10 cellular contexts compared by ENCODE assay signal in the genomic region with DNA sequence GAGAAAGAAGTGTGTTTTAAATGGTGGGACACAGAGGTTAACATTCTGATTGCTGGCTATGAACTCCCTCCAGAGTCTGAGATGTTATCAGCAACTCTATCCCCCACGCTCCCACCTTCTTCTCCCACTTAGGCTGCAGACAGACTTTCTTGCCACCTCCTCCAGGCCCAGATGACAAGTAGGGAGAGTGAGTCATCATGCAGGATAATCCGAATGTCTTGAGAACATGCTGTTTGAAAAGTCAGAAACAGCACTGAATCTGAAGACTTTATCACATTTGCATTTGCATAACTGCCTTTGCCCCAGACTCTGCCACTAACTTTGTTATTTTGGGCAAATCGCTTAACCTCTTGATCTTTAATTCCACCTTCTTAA.
A peak's percentile ranks its signal among the peaks of the same experiment; 100 is the strongest.
DNase-seq lines count a peak whose midpoint lies in the region; ATAC-seq, FAIRE-seq and TF ChIP-seq lines count a peak whose summit lies in the region.
"Had no signal": no experiment of that assay in that cellular context is flagged by ENCODE, and none has a peak within 500 bp of the region (broad histone marks: within the 10 kb centered on the region; RNA-seq: fewer than 3 reads in every experiment).

No MANE protein-coding gene starts in this region.

- TF ChIP-seq CTCF in LNCAP (IDR thresholded peaks at IDR 0.05) (0 out of 2 replicates have a peak, but pooled peaks have one; percentile 20), K562 (IDR thresholded peaks at IDR 0.05 in 2 of 3, conservative IDR thresholded peaks at IDR 0.05 in 1 of 3; ENCODE audit: insufficient read depth in 2 of 3, low read depth in 1 of 3, low read length in 3 of 3) (no peak), GM10248 (IDR thresholded peaks at IDR 0.05; ENCODE audit: control extremely low read depth, extremely low read depth, low read depth, missing control alignments) (no peak)

- intact Hi-C loops in K562 (cut with micrococcal nuclease) = loop anchor here (1.0 to 10.0 kb wide), 3 partner anchors 211 to 601 kb away; a partner anchor contains a TSS

- H3K4me3 ChIP-seq in K562 = no peak overlapping the region
- H3K4me3 ChIP-seq: PC-9 had no signal

- no peaks in the 10 kb centered on the region for H4K20me1 ChIP-seq in K562 (replicated peaks; ENCODE audit: control insufficient read depth, insufficient read depth, low read length)

- no peak overlapping the region for H2AFZ ChIP-seq in K562 (ENCODE audit: low read depth, low read length)
- H2AFZ ChIP-seq: PC-9 had no signal

- ATAC-seq in K562 = no peak
- ATAC-seq in GM19463 (IDR thresholded peaks at IDR 0.05; ENCODE audit: unreplicated experiment) = no peak

- POLR2A ChIA-PET in K562 (lab: Yijun Ruan, JAX) (interaction anchor here (0.8 to 1.4 kb wide), 2 partner anchors 134 to 329 kb away, joined by 3 read pairs; no protein-coding TSS in a partner anchor), GM10248 (lab: Yijun Ruan, JAX) (no interaction called here)

- H3K27ac ChIP-seq in K562 (ENCODE audit: extremely low read depth, low read depth, low read length) = no peak overlapping the region
- H3K27ac ChIP-seq: PC-9 had no signal

- no peaks in the 10 kb centered on the region for H3K9me1 ChIP-seq in K562 (ENCODE audit: control insufficient read depth, insufficient read depth, low read length)

- H3K36me3 ChIP-seq in K562 (ENCODE audit: control insufficient read depth, insufficient read depth, low read length) = no peaks in the 10 kb centered on the region

- TF ChIP-seq RAD21 in K562 (CRISPR knock-in tag; conservative IDR thresholded peaks at IDR 0.05 in 1 of 2, IDR thresholded peaks at IDR 0.05 in 1 of 2) = no peak

- DNase-seq in AG08395 (ENCODE audit: low spot score) (peak; percentile 56), K562 (ENCODE audit: extremely low read depth in 1 of 4, low spot score in 3 of 4) (peak; percentile 20 to 47 (median 30)), iris pigment epithelial cell (ENCODE audit: low read depth) (peak; percentile 84), GM10248 (ENCODE audit: extremely low spot score) (no peak)
- no peak for DNase-seq in stimulated activated CD4-positive, alpha-beta T cell treated with anti-CD3 and anti-CD28 coated beads, Interleukin-15, amount 100 ng/mL, for 24 hours
- DNase-seq in activated CD4-positive, alpha-beta T cell treated with anti-CD3 and anti-CD28 coated beads for 4 hours = no peak
- DNase-seq: NCI-H2107 had no signal

- in situ Hi-C loops in K562 (cut with MboI) = no loop called here

- WGBS in K562 (ENCODE audit: insufficient coverage, low coverage, missing lambda C conversion rate) = 0% methylated on average over 3 of the region's 3 CpGs

- H3K27me3 ChIP-seq in K562 (ENCODE audit: control insufficient read depth in 2 of 2, insufficient read depth in 2 of 2, low read length in 2 of 2) = peaks cover 2 to 7% of the 10 kb centered on the region in 2 experiments; a peak in 3 of 5 replicates

- H3K4me1 ChIP-seq in K562 (replicated peaks in 1 of 2; ENCODE audit: control insufficient read depth in 2 of 2, insufficient read depth in 2 of 2, low read length in 2 of 2) = no peaks in the 10 kb centered on the region; a peak in 1 of 5 replicates

- no TSS peak for BruUV-seq in K562 (replicated peaks; lab: Mats Ljungman, UMichigan)

- CTCF ChIA-PET in K562 (lab: Yijun Ruan, JAX; ENCODE audit: low intra/inter-chr PET ratio) = interaction anchor here (0.6 to 3.2 kb wide), 2 partner anchors 262 to 329 kb away, joined by 3 to 32 read pairs; a partner anchor contains a TSS
- CTCF ChIA-PET in GM10248 (lab: Yijun Ruan, JAX) = interaction anchor here (0.7 to 4.5 kb wide), 33 partner anchors 10 to 399 kb away, joined by 3 to 88 read pairs (median 5); a partner anchor contains a TSS

- TF ChIP-seq EP300 in K562 (IDR thresholded peaks at IDR 0.05; ENCODE audit: low read length) = no peak

- no peak overlapping the region for H3K4me2 ChIP-seq in K562 (ENCODE audit: insufficient read depth, low read length)
- H3K4me2 ChIP-seq: PC-9 had no signal

- H3K79me2 ChIP-seq in K562 (ENCODE audit: control insufficient read depth, insufficient read depth, low read length) = no peaks in the 10 kb centered on the region

- peak; percentile 74 for FAIRE-seq in K562 (lab: Jason Lieb, UNC)

- H3K9ac ChIP-seq in K562 (ENCODE audit: insufficient read depth in 1 of 2, low read depth in 2 of 2, low read length in 2 of 2) = no peak overlapping the region

- TF ChIP-seq POLR2A in K562 (conservative IDR thresholded peaks at IDR 0.05) = no peak

- H3K9me3 ChIP-seq in K562 (replicated peaks; ENCODE audit: control insufficient read depth, insufficient read depth, low read depth, low read length) = no peaks in the 10 kb centered on the region; the same call in 1 of the 2 replicates

TF ChIP-seq in K562, 482 proteins besides CTCF, POLR2A, EP300 and RAD21 (continues in another document):
- TF ChIP-seq, protein P1, sequence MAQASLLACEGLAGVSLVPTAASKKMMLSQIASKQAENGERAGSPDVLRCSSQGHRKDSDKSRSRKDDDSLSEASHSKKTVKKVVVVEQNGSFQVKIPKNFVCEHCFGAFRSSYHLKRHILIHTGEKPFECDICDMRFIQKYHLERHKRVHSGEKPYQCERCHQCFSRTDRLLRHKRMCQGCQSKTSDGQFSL (CRISPR knock-in tag; IDR thresholded peaks at IDR 0.05) = no peak
- TF ChIP-seq, protein P1 (tag; IDR thresholded peaks at IDR 0.05) = no peak
- peak; percentile 76 for TF ChIP-seq FOSL1 (tag; conservative IDR thresholded peaks at IDR 0.05)
- peak; percentile 84 for TF ChIP-seq JUND (IDR thresholded peaks at IDR 0.05; ENCODE audit: borderline replicate concordance, low read depth, low read length)
- peak; percentile 89 for TF ChIP-seq JUND (tag; IDR thresholded peaks at IDR 0.05; ENCODE audit: borderline replicate concordance, low read depth, low read length)
- TF ChIP-seq, protein P2, sequence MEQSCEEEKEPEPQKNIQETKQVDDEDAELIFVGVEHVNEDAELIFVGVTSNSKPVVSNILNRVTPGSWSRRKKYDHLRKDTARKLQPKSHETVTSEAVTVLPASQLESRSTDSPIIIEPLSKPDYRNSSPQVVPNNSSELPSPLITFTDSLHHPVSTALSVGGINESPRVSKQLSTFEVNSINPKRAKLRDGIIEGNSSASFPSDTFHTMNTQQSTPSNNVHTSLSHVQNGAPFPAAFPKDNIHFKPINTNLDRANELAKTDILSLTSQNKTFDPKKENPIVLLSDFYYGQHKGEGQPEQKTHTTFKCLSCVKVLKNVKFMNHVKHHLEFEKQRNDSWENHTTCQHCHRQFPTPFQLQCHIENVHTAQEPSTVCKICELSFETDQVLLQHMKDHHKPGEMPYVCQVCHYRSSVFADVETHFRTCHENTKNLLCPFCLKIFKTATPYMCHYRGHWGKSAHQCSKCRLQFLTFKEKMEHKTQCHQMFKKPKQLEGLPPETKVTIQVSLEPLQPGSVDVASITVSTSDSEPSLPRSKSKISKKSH (CRISPR knock-in tag; IDR thresholded peaks at IDR 0.05) = no peak
- TF ChIP-seq, protein P3, sequence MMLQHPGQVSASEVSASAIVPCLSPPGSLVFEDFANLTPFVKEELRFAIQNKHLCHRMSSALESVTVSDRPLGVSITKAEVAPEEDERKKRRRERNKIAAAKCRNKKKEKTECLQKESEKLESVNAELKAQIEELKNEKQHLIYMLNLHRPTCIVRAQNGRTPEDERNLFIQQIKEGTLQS (IDR thresholded peaks at IDR 0.05) = peak; percentile 83
- TF ChIP-seq, protein P3 (CRISPR knock-in tag; conservative IDR thresholded peaks at IDR 0.05) = no peak
- no peak for TF ChIP-seq GTF2F1 (IDR thresholded peaks at IDR 0.05; ENCODE audit: low read depth, low read length)
- TF ChIP-seq, protein P4, sequence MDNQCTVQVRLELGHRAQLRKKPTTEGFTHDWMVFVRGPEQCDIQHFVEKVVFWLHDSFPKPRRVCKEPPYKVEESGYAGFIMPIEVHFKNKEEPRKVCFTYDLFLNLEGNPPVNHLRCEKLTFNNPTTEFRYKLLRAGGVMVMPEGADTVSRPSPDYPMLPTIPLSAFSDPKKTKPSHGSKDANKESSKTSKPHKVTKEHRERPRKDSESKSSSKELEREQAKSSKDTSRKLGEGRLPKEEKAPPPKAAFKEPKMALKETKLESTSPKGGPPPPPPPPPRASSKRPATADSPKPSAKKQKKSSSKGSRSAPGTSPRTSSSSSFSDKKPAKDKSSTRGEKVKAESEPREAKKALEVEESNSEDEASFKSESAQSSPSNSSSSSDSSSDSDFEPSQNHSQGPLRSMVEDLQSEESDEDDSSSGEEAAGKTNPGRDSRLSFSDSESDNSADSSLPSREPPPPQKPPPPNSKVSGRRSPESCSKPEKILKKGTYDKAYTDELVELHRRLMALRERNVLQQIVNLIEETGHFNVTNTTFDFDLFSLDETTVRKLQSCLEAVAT (IDR thresholded peaks at IDR 0.05) = no peak
- no peak for TF ChIP-seq ATF1 (CRISPR knock-in tag; IDR thresholded peaks at IDR 0.05)
- no peak for TF ChIP-seq ATF1 (tag; IDR thresholded peaks at IDR 0.05)
- TF ChIP-seq, protein P5, sequence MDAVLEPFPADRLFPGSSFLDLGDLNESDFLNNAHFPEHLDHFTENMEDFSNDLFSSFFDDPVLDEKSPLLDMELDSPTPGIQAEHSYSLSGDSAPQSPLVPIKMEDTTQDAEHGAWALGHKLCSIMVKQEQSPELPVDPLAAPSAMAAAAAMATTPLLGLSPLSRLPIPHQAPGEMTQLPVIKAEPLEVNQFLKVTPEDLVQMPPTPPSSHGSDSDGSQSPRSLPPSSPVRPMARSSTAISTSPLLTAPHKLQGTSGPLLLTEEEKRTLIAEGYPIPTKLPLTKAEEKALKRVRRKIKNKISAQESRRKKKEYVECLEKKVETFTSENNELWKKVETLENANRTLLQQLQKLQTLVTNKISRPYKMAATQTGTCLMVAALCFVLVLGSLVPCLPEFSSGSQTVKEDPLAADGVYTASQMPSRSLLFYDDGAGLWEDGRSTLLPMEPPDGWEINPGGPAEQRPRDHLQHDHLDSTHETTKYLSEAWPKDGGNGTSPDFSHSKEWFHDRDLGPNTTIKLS (IDR thresholded peaks at IDR 0.05; ENCODE audit: borderline replicate concordance, low read depth) = no peak
- TF ChIP-seq RBM15 (IDR thresholded peaks at IDR 0.05; ENCODE audit: insufficient read depth, low read length) = no peak
- TF ChIP-seq BRD9 (IDR thresholded peaks at IDR 0.05; ENCODE audit: low read depth, partially characterized antibody) = no peak
- TF ChIP-seq GABPB2 (CRISPR knock-in tag; conservative IDR thresholded peaks at IDR 0.05) = no peak
- 0 out of 2 replicates have a peak, but pooled peaks have one; percentile 25 for TF ChIP-seq ARID1B (IDR thresholded peaks at IDR 0.05)
- no peak for TF ChIP-seq PRPF4 (IDR thresholded peaks at IDR 0.05; ENCODE audit: insufficient read depth, low read depth, low read length, poor library complexity, severe bottlenecking)

Comparison
In these comparisons a context has a peak if more than half of its experiments do, and no peak if none do; other contexts are left out.
1. DNase-seq: peak in AG08395 (single experiment), K562 (4 of 4) and iris pigment epithelial cell (single experiment); none in stimulated activated CD4-positive, alpha-beta T cell treated with anti-CD3 and anti-CD28 coated beads, Interleukin-15, amount 100 ng/mL, for 24 hours (single experiment), GM10248 (single experiment) and activated CD4-positive, alpha-beta T cell treated with anti-CD3 and anti-CD28 coated beads for 4 hours (0 of 2).